In genomic region chrX:134570899-134571298, GRCh38 we compare ENCODE assay signal across 1 cellular context.
TF ChIP-seq lines count a peak whose summit lies in the region.

No MANE protein-coding gene starts in this region.

TF ChIP-seq in K562, 482 proteins besides CTCF, POLR2A, EP300 and RAD21 (continued from another document):
- TF ChIP-seq ZC3H4 (CRISPR knock-in tag; IDR thresholded peaks at IDR 0.05; ENCODE audit: borderline replicate concordance) (no peak), ESRRA (IDR thresholded peaks at IDR 0.05; ENCODE audit: borderline replicate concordance, low read depth) (no peak), IRF2 (CRISPR knock-in tag; IDR thresholded peaks at IDR 0.05) (no peak), ZBTB17 (CRISPR knock-in tag; IDR thresholded peaks at IDR 0.05) (no peak), TRIM24 (IDR thresholded peaks at IDR 0.05) (no peak), ELF1 (tag; IDR thresholded peaks at IDR 0.05) (0 out of 2 replicates have a peak, but pooled peaks have one; percentile 21), SMARCB1 (IDR thresholded peaks at IDR 0.05; ENCODE audit: insufficient read length, low read depth) (no peak), ZBTB8A (IDR thresholded peaks at IDR 0.05; ENCODE audit: partially characterized antibody) (no peak)
- TF ChIP-seq, protein P1, sequence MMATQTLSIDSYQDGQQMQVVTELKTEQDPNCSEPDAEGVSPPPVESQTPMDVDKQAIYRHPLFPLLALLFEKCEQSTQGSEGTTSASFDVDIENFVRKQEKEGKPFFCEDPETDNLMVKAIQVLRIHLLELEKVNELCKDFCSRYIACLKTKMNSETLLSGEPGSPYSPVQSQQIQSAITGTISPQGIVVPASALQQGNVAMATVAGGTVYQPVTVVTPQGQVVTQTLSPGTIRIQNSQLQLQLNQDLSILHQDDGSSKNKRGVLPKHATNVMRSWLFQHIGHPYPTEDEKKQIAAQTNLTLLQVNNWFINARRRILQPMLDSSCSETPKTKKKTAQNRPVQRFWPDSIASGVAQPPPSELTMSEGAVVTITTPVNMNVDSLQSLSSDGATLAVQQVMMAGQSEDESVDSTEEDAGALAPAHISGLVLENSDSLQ (IDR thresholded peaks at IDR 0.05) = peak; percentile 27; the same call in 1 of the 2 replicates
